ENCODE assay signal across 8 cellular contexts in genomic region chr17:42675984-42676423, GRCh38. TPM values are rescaled to one million over a fixed set of nuclear protein-coding genes. Genes with fewer than 3 reads are reported as not detected.
A peak's percentile ranks its signal among the peaks of the same experiment; 100 is the strongest.
DNase-seq lines count a peak whose midpoint lies in the region.

No MANE protein-coding gene starts in this region.

- peak; percentile 40 for DNase-seq in Daoy (ENCODE audit: low read depth)
- no peak for DNase-seq in Karpas-422
- no peak for DNase-seq in NK-92 (lab: John Stamatoyannopoulos, UW; ENCODE audit: unreplicated experiment)
- DNase-seq in NCI-H187 (lab: John Stamatoyannopoulos, UW): no peak
- no peak for DNase-seq in GOT3 (lab: John Stamatoyannopoulos, UW)

- no peaks in the 10 kb centered on the region for H3K36me3 ChIP-seq in Karpas-422 (ENCODE audit: insufficient read depth, low read length)
- H3K36me3 ChIP-seq in iPS-18a (ENCODE audit: control insufficient read depth, low read depth, low read length): no peaks in the 10 kb centered on the region
- peaks cover 22 to 26% (median 25%) of the 10 kb centered on the region in 3 donors for H3K36me3 ChIP-seq in skeletal muscle tissue (ENCODE audit: control insufficient read depth in 3 of 3, insufficient read depth in 3 of 3, low read length in 3 of 3)

- peaks cover 5% of the 10 kb centered on the region; the same call in 1 of the 2 replicates for H4K20me1 ChIP-seq in Karpas-422 (ENCODE audit: insufficient read depth, low read depth, low read length)

- peak overlapping the region; percentile 86 for H3K4me3 ChIP-seq in Karpas-422 (ENCODE audit: low read length)
- H3K4me3 ChIP-seq in iPS-18a (ENCODE audit: low read length): peak overlapping the region; percentile 88
- H3K4me3 ChIP-seq in skeletal muscle tissue (ENCODE audit: low read length in 3 of 3): peak overlapping the region; percentile 90 to 94 (median 93)

- H3K27ac ChIP-seq in Karpas-422 (ENCODE audit: low read length): no peak overlapping the region
- H3K27ac ChIP-seq in angular gyrus (ENCODE audit: low read depth, low read length): peak overlapping the region; percentile 70
- no peak overlapping the region for H3K27ac ChIP-seq in iPS-18a (ENCODE audit: low read length)
- peak overlapping the region; percentile 97 for H3K27ac ChIP-seq in skeletal muscle tissue (ENCODE audit: low read depth, low read length)

- no peaks in the 10 kb centered on the region for H3K9me3 ChIP-seq in Karpas-422 (ENCODE audit: low read length)
- H3K9me3 ChIP-seq in iPS-18a (ENCODE audit: control insufficient read depth, low read depth, low read length): no peaks in the 10 kb centered on the region
- H3K9me3 ChIP-seq in skeletal muscle tissue (ENCODE audit: control insufficient read depth in 3 of 3, low read length in 3 of 3): no peaks in the 10 kb centered on the region

- no peaks in the 10 kb centered on the region for H3K9me2 ChIP-seq in Karpas-422 (replicated peaks; ENCODE audit: insufficient read depth, low read length)

- no peaks in the 10 kb centered on the region for H3K27me3 ChIP-seq in Karpas-422 (ENCODE audit: low read length)
- H3K27me3 ChIP-seq in iPS-18a (ENCODE audit: control insufficient read depth, insufficient read depth, low read length): peaks cover 66% of the 10 kb centered on the region
- H3K27me3 ChIP-seq in skeletal muscle tissue (ENCODE audit: control insufficient read depth in 3 of 3, insufficient read depth in 3 of 3, low read length in 3 of 3): no peaks in the 10 kb centered on the region

- H3K4me1 ChIP-seq in Karpas-422 (ENCODE audit: low read length): peaks cover 56% of the 10 kb centered on the region
- H3K4me1 ChIP-seq in iPS-18a (ENCODE audit: control insufficient read depth, low read depth, low read length): peaks cover 39% of the 10 kb centered on the region
- peaks cover 44 to 73% (median 45%) of the 10 kb centered on the region in 3 donors for H3K4me1 ChIP-seq in skeletal muscle tissue (ENCODE audit: control insufficient read depth in 3 of 3, insufficient read depth in 3 of 3, low read length in 3 of 3)

- no peaks in the 10 kb centered on the region for H3K79me2 ChIP-seq in Karpas-422 (ENCODE audit: low read length)

- H2AFZ ChIP-seq in Karpas-422 (ENCODE audit: low read length): 0 out of 2 replicates have a peak overlapping the region, but pooled peaks have one; percentile 76

- peak overlapping the region; percentile 82 for H3K9ac ChIP-seq in Karpas-422 (ENCODE audit: low read length)
- peak overlapping the region; percentile 48 for H3K9ac ChIP-seq in iPS-18a (ENCODE audit: low read length)
- H3K9ac ChIP-seq in skeletal muscle tissue (ENCODE audit: low read depth in 1 of 3, low read length in 3 of 3): peak overlapping the region; percentile 94 to 97 (median 95)

- H3K4me2 ChIP-seq in Karpas-422 (ENCODE audit: low read depth, low read length, poor library complexity, severe bottlenecking): peak overlapping the region; percentile 96

RNA-seq across cellular contexts. Expression of gene PLEKHH3, which starts 0.8 kb away (rescaled TPM):
- 2.5 and 8.9 TPM in 2 replicates for total RNA-seq in Daoy (2014; rRNA removed; shearing (Covaris generic))
- total RNA-seq in Karpas-422 (2014; rRNA removed; shearing (Covaris generic); ENCODE audit: low replicate concordance): 6.7 and 7.0 TPM in 2 replicates
- total RNA-seq in skeletal muscle tissue: 20.4 TPM

RNA-seq across cellular contexts. Expression of gene CCR10, which starts 5.6 kb away (rescaled TPM):
- 0.29 TPM in 1 of 2 replicates, not detected in the other for total RNA-seq in Daoy (2014; rRNA removed; shearing (Covaris generic))
- total RNA-seq in Karpas-422 (2014; rRNA removed; shearing (Covaris generic); ENCODE audit: low replicate concordance): 0.22 TPM in 1 of 2 replicates, not detected in the other
- 0.52 TPM for total RNA-seq in skeletal muscle tissue

RNA-seq across cellular contexts. Expression of gene CNTNAP1, which starts 6.3 kb away (rescaled TPM):
- total RNA-seq in Daoy (2014; rRNA removed; shearing (Covaris generic)): 2.1 and 7.4 TPM in 2 replicates
- 0.19 and 0.65 TPM in 2 replicates for total RNA-seq in Karpas-422 (2014; rRNA removed; shearing (Covaris generic); ENCODE audit: low replicate concordance)
- 8.9 TPM for total RNA-seq in skeletal muscle tissue

RNA-seq across cellular contexts. Expression of gene TUBG2, which starts 16.9 kb away (rescaled TPM):
- 5.8 and 9.0 TPM in 2 replicates for total RNA-seq in Daoy (2014; rRNA removed; shearing (Covaris generic))
- 15.3 and 17.5 TPM in 2 replicates for total RNA-seq in Karpas-422 (2014; rRNA removed; shearing (Covaris generic); ENCODE audit: low replicate concordance)
- 1.6 TPM for total RNA-seq in skeletal muscle tissue

Comparison
In these comparisons a context has a peak if more than half of its experiments do, and no peak if none do; other contexts are left out.
1. H3K27ac ChIP-seq: peak in angular gyrus (single experiment) and skeletal muscle tissue (single experiment); none in Karpas-422 (single experiment) and iPS-18a (single experiment).
2. Peak in every context shown above with its lines, with median percentiles within 50 percentile points of each other: H3K4me3 ChIP-seq and H3K9ac ChIP-seq.